1 cellular context compared by ENCODE assay signal in the genomic region with DNA sequence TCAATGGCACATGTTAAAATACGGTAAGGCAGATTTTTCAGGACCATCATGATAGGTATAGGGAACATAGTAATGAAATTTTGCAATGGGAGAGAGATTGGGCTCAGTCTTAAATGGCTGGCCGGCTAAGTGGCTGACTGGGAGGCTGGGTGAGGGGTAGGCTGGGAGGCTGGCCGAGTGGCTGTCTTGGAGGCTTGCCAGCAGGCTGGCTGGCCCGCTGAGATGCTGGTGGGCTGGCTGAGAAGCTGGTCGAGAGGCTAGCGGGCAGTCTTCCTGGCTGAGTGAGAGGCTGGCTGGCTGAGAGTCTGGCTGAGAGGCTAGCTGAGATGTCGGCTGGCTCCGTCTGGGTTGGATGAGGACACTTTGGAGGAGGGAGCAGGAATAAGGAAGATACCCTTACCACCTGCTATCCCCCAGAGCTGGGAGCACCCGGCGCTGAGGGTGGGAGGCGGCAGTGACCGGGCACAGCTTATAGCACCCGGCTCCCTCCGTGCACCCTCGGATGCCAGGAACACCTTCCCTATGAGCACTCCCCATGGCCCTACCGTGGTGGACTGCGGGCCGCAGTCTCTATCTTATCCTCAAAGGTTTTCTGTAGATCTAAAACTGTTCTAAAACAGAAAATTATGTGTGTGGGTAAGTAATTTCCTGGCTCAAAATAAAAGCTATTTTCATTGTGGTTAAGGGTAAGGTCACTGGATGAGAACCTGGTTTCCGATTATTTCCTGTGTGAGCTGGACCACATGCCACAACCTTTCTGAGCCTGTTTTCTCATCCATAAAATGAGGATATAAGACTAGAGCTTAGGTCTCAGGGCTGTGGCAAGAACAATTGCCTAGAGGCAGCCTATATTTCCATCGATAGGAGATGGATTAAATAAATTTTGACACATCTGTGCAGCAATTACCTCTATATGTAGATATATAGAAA.
TF ChIP-seq lines count a peak whose summit lies in the region.

No MANE protein-coding gene starts in this region.

TF ChIP-seq in K562, 482 proteins besides CTCF, POLR2A, EP300 and RAD21:
- TF ChIP-seq TARDBP (IDR thresholded peaks at IDR 0.05) (no peak), DPF2 (IDR thresholded peaks at IDR 0.05) (no peak), MTA3 (IDR thresholded peaks at IDR 0.05; ENCODE audit: borderline replicate concordance) (no peak), GATAD2B (IDR thresholded peaks at IDR 0.05; ENCODE audit: borderline replicate concordance) (no peak), NFIC (IDR thresholded peaks at IDR 0.05) (0 out of 2 replicates have a peak, but pooled peaks have one; percentile 22), ZNF561 (CRISPR knock-in tag; conservative IDR thresholded peaks at IDR 0.05) (no peak)
